In genomic region chr17:72754513-72754912, GRCh38 we compare ENCODE assay signal across 22 cellular contexts.
"Had no signal": no experiment of that assay in that cellular context is flagged by ENCODE, and none has a peak within 500 bp of the region (broad histone marks: within the 10 kb centered on the region; RNA-seq: fewer than 3 reads in every experiment).

No MANE protein-coding gene starts in this region.

- H3K27me3 Mint-ChIP-seq: activated CD4-positive, alpha-beta T cell treated with anti-CD3 and anti-CD28 coated beads, Interleukin-2, amount 10 ng/mL, durations not matched to agents 24 days and 14 days; activated CD8-positive, alpha-beta T cell treated with anti-CD3 and anti-CD28 coated beads for 36 hours; activated naive CD8-positive, alpha-beta T cell treated with anti-CD3 and anti-CD28 coated beads, Interleukin-2, amount 10 ng/mL, durations not matched to agents 7 days and 5 days; activated T-helper 17 cell treated with anti-CD3 and anti-CD28 coated beads, Interleukin-2, amount 50 U/mL, for 72 hours; central memory CD8-positive, alpha-beta T cell; naive thymus-derived CD8-positive, alpha-beta T cell had no signal

- H3K4me3 ChIP-seq: body of pancreas, colonic mucosa, esophagus muscularis mucosa, pancreas, right lobe of liver, smooth muscle cell, stomach, testis, upper lobe of right lung had no signal

- H3K4me1 Mint-ChIP-seq: activated T-helper 17 cell treated with anti-CD3 and anti-CD28 coated beads, Interleukin-2, amount 50 U/mL, for 72 hours; central memory CD8-positive, alpha-beta T cell; immature natural killer cell had no signal

- H3K4me3 Mint-ChIP-seq: activated CD4-positive, alpha-beta T cell treated with anti-CD3 and anti-CD28 coated beads, Interleukin-2, amount 10 ng/mL, durations not matched to agents 24 days and 14 days; activated CD8-positive, alpha-beta T cell treated with anti-CD3 and anti-CD28 coated beads for 36 hours; activated naive CD8-positive, alpha-beta T cell treated with anti-CD3 and anti-CD28 coated beads, Interleukin-2, amount 10 ng/mL, durations not matched to agents 7 days and 5 days; activated T-helper 17 cell treated with anti-CD3 and anti-CD28 coated beads, Interleukin-2, amount 50 U/mL, for 72 hours; central memory CD8-positive, alpha-beta T cell; immature natural killer cell; naive thymus-derived CD8-positive, alpha-beta T cell had no signal

- H3K4me2 ChIP-seq: smooth muscle cell had no signal

- H3K9me3 ChIP-seq: body of pancreas, colonic mucosa, pancreas, right lobe of liver, testis, upper lobe of right lung had no signal

- ATAC-seq: activated CD8-positive, alpha-beta T cell treated with anti-CD3 and anti-CD28 coated beads for 36 hours; activated T-helper 17 cell treated with anti-CD3 and anti-CD28 coated beads, Interleukin-2, amount 50 U/mL, for 72 hours; body of pancreas; naive thymus-derived CD8-positive, alpha-beta T cell; pancreas; right lobe of liver; upper lobe of right lung had no signal

- H3K27me3 ChIP-seq: body of pancreas, colonic mucosa, esophagus muscularis mucosa, pancreas, right lobe of liver, stomach, testis, upper lobe of right lung had no signal

- DNase-seq: activated CD4-positive, alpha-beta T cell treated with anti-CD3 and anti-CD28 coated beads, Interleukin-2, amount 10 ng/mL, durations not matched to agents 24 days and 14 days; activated CD8-positive, alpha-beta T cell treated with anti-CD3 and anti-CD28 coated beads for 36 hours; activated naive CD4-positive, alpha-beta T cell; activated naive CD8-positive, alpha-beta T cell treated with anti-CD3 and anti-CD28 coated beads, Interleukin-2, amount 10 ng/mL, durations not matched to agents 7 days and 5 days; activated T-cell treated with anti-CD3 and anti-CD28 coated beads, Interleukin-2, amount 50 U/mL, for 1 hour; amygdala; body of pancreas; colonic mucosa; immature natural killer cell; mesendoderm; naive thymus-derived CD8-positive, alpha-beta T cell; pancreas; right lobe of liver; stimulated activated CD4-positive, alpha-beta T cell treated with anti-CD3 and anti-CD28 coated beads, Interleukin-4, amount 100 ng/mL, for 1 hour; stomach; T-helper 9 cell; testis; upper lobe of right lung had no signal

- H3K4me1 ChIP-seq: colonic mucosa, esophagus muscularis mucosa, pancreas, stomach, testis, upper lobe of right lung had no signal

- H3K27ac ChIP-seq: body of pancreas, colonic mucosa, esophagus muscularis mucosa, pancreas, right lobe of liver, stomach, testis, upper lobe of right lung had no signal

- H3K36me3 ChIP-seq: colonic mucosa, pancreas, right lobe of liver, upper lobe of right lung had no signal

- H3K9me3 Mint-ChIP-seq: activated naive CD8-positive, alpha-beta T cell treated with anti-CD3 and anti-CD28 coated beads, Interleukin-2, amount 10 ng/mL, durations not matched to agents 7 days and 5 days; activated T-helper 17 cell treated with anti-CD3 and anti-CD28 coated beads, Interleukin-2, amount 50 U/mL, for 72 hours; central memory CD8-positive, alpha-beta T cell; immature natural killer cell had no signal

- H3K27ac Mint-ChIP-seq: activated CD4-positive, alpha-beta T cell treated with anti-CD3 and anti-CD28 coated beads, Interleukin-2, amount 10 ng/mL, durations not matched to agents 24 days and 14 days; activated CD8-positive, alpha-beta T cell treated with anti-CD3 and anti-CD28 coated beads for 36 hours; activated naive CD8-positive, alpha-beta T cell treated with anti-CD3 and anti-CD28 coated beads, Interleukin-2, amount 10 ng/mL, durations not matched to agents 7 days and 5 days; activated T-helper 17 cell treated with anti-CD3 and anti-CD28 coated beads, Interleukin-2, amount 50 U/mL, for 72 hours; immature natural killer cell; naive thymus-derived CD8-positive, alpha-beta T cell had no signal
